8 cellular contexts compared by ENCODE assay signal in genomic region chr7:21898265-21898930, GRCh38. TPM values are rescaled to one million over a fixed set of nuclear protein-coding genes. Genes with fewer than 3 reads are reported as not detected.
A peak's percentile ranks its signal among the peaks of the same experiment; 100 is the strongest.
DNase-seq lines count a peak whose midpoint lies in the region; ATAC-seq and TF ChIP-seq lines count a peak whose summit lies in the region.

No MANE protein-coding gene starts in this region.

- TF ChIP-seq EP300 in ovary (IDR thresholded peaks at IDR 0.05) = no peak

- intact Hi-C loops in ovary (cut with DNase I) = no loop called here

- no peak overlapping the region for H3K4me2 ChIP-seq in neural progenitor cell

- no peaks in the 10 kb centered on the region for H3K4me1 ChIP-seq in neural progenitor cell
- H3K4me1 ChIP-seq in ovary (ENCODE audit: insufficient read depth) = no peaks in the 10 kb centered on the region

- no peak overlapping the region for H3K9ac ChIP-seq in neural progenitor cell

- no peaks in the 10 kb centered on the region for H3K79me2 ChIP-seq in neural progenitor cell (ENCODE audit: low read depth)

- ATAC-seq in HG03025 (IDR thresholded peaks at IDR 0.05; ENCODE audit: low FRiP score, unreplicated experiment) = peak; percentile 97
- ATAC-seq in stimulated activated naive B cell treated with anti-CD40 and anti-IgM and Interleukin-4, amounts not matched to agents 10 μg/mL and 1 μg/mL and 100 μg/mL, for 72 hours (replicated peaks) = peak; percentile 94 to 95

- DNase-seq in activated T-cell treated with anti-CD3 and anti-CD28 coated beads, Interleukin-2, amount 50 U/mL, for 24 hours = no peak
- no peak for DNase-seq in activated T-cell treated with anti-CD3 and anti-CD28 coated beads, Interleukin-2, amount 50 U/mL, for 1 hour
- DNase-seq in stimulated activated naive B cell treated with anti-CD40 and anti-IgM and Interleukin-4, amounts not matched to agents 10 μg/mL and 1 μg/mL and 100 μg/mL, for 72 hours = peak; percentile 13
- DNase-seq in neural progenitor cell (ENCODE audit: low spot score) (no peak), ovary (no peak), NCI-H1417 (lab: John Stamatoyannopoulos, UW) (no peak)

- TF ChIP-seq CTCF in neural progenitor cell (IDR thresholded peaks at IDR 0.05) (no peak), ovary (IDR thresholded peaks at IDR 0.05) (no peak)

- H2AFZ ChIP-seq in neural progenitor cell (replicated peaks) = no peak overlapping the region

- H3K27ac ChIP-seq in neural progenitor cell (no peak overlapping the region), ovary (no peak overlapping the region)

- H3F3A ChIP-seq in neural progenitor cell (ENCODE audit: low read depth) = no peaks in the 10 kb centered on the region

- H3K4me3 Mint-ChIP-seq in activated T-cell treated with anti-CD3 and anti-CD28 coated beads, Interleukin-2, amount 50 U/mL, for 24 hours = peak overlapping the region; percentile 23
- peak overlapping the region; percentile 85 for H3K4me3 Mint-ChIP-seq in T-helper 1 cell treated with Interleukin-12 subunit alpha and Interleukin-12 subunit beta and Interleukin-4 antibody, amounts not matched to agents 30 μg/mL and 1 μg/mL, for 36 hours
- peak overlapping the region; percentile 79 to 80 for H3K4me3 Mint-ChIP-seq in stimulated activated naive B cell treated with anti-CD40 and anti-IgM and Interleukin-4, amounts not matched to agents 10 μg/mL and 1 μg/mL and 100 μg/mL, for 72 hours
- H3K4me3 Mint-ChIP-seq in neural progenitor cell = no peak overlapping the region

- H3K27me3 Mint-ChIP-seq in activated T-cell treated with anti-CD3 and anti-CD28 coated beads, Interleukin-2, amount 50 U/mL, for 24 hours = no peaks in the 10 kb centered on the region
- H3K27me3 Mint-ChIP-seq in T-helper 1 cell treated with Interleukin-12 subunit alpha and Interleukin-12 subunit beta and Interleukin-4 antibody, amounts not matched to agents 30 μg/mL and 1 μg/mL, for 36 hours (ENCODE audit: low read depth) = no peaks in the 10 kb centered on the region
- no peaks in the 10 kb centered on the region for H3K27me3 Mint-ChIP-seq in stimulated activated naive B cell treated with anti-CD40 and anti-IgM and Interleukin-4, amounts not matched to agents 10 μg/mL and 1 μg/mL and 100 μg/mL, for 72 hours
- no peaks in the 10 kb centered on the region for H3K27me3 Mint-ChIP-seq in neural progenitor cell (ENCODE audit: insufficient read depth, low read depth)

- peak overlapping the region; percentile 87 for H3K27ac Mint-ChIP-seq in activated T-cell treated with anti-CD3 and anti-CD28 coated beads, Interleukin-2, amount 50 U/mL, for 24 hours
- peak overlapping the region; percentile 97 for H3K27ac Mint-ChIP-seq in T-helper 1 cell treated with Interleukin-12 subunit alpha and Interleukin-12 subunit beta and Interleukin-4 antibody, amounts not matched to agents 30 μg/mL and 1 μg/mL, for 36 hours
- H3K27ac Mint-ChIP-seq in stimulated activated naive B cell treated with anti-CD40 and anti-IgM and Interleukin-4, amounts not matched to agents 10 μg/mL and 1 μg/mL and 100 μg/mL, for 72 hours = peak overlapping the region; percentile 96
- no peak overlapping the region for H3K27ac Mint-ChIP-seq in neural progenitor cell

- peaks cover 24% of the 10 kb centered on the region for H3K4me1 Mint-ChIP-seq in activated T-cell treated with anti-CD3 and anti-CD28 coated beads, Interleukin-2, amount 50 U/mL, for 24 hours (ENCODE audit: low read depth)
- peaks cover 23% of the 10 kb centered on the region for H3K4me1 Mint-ChIP-seq in T-helper 1 cell treated with Interleukin-12 subunit alpha and Interleukin-12 subunit beta and Interleukin-4 antibody, amounts not matched to agents 30 μg/mL and 1 μg/mL, for 36 hours (ENCODE audit: low read depth)
- H3K4me1 Mint-ChIP-seq in stimulated activated naive B cell treated with anti-CD40 and anti-IgM and Interleukin-4, amounts not matched to agents 10 μg/mL and 1 μg/mL and 100 μg/mL, for 72 hours = peaks cover 20 to 29% of the 10 kb centered on the region in 2 donors
- no peaks in the 10 kb centered on the region for H3K4me1 Mint-ChIP-seq in neural progenitor cell

- no peaks in the 10 kb centered on the region for H3K9me3 Mint-ChIP-seq in activated T-cell treated with anti-CD3 and anti-CD28 coated beads, Interleukin-2, amount 50 U/mL, for 24 hours
- peaks cover 4% of the 10 kb centered on the region for H3K9me3 Mint-ChIP-seq in T-helper 1 cell treated with Interleukin-12 subunit alpha and Interleukin-12 subunit beta and Interleukin-4 antibody, amounts not matched to agents 30 μg/mL and 1 μg/mL, for 36 hours
- peaks cover 4 to 6% of the 10 kb centered on the region in 2 donors for H3K9me3 Mint-ChIP-seq in stimulated activated naive B cell treated with anti-CD40 and anti-IgM and Interleukin-4, amounts not matched to agents 10 μg/mL and 1 μg/mL and 100 μg/mL, for 72 hours
- H3K9me3 Mint-ChIP-seq in neural progenitor cell = no peaks in the 10 kb centered on the region

- no peaks in the 10 kb centered on the region for H4K20me1 ChIP-seq in neural progenitor cell (ENCODE audit: low read depth)

- H3K36me3 ChIP-seq in neural progenitor cell (no peaks in the 10 kb centered on the region), ovary (no peaks in the 10 kb centered on the region)

- H3K27me3 ChIP-seq in neural progenitor cell (no peaks in the 10 kb centered on the region), ovary (no peaks in the 10 kb centered on the region)

- peaks cover 81% of the 10 kb centered on the region for H3K36me3 Mint-ChIP-seq in activated T-cell treated with anti-CD3 and anti-CD28 coated beads, Interleukin-2, amount 50 U/mL, for 24 hours (ENCODE audit: low read depth)
- H3K36me3 Mint-ChIP-seq in T-helper 1 cell treated with Interleukin-12 subunit alpha and Interleukin-12 subunit beta and Interleukin-4 antibody, amounts not matched to agents 30 μg/mL and 1 μg/mL, for 36 hours (ENCODE audit: low read depth) = peaks cover 28% of the 10 kb centered on the region
- peaks cover 39 to 67% of the 10 kb centered on the region in 2 donors for H3K36me3 Mint-ChIP-seq in stimulated activated naive B cell treated with anti-CD40 and anti-IgM and Interleukin-4, amounts not matched to agents 10 μg/mL and 1 μg/mL and 100 μg/mL, for 72 hours
- peaks cover 69% of the 10 kb centered on the region for H3K36me3 Mint-ChIP-seq in neural progenitor cell

- H3K9me3 ChIP-seq in neural progenitor cell (ENCODE audit: low read depth) (no peaks in the 10 kb centered on the region), ovary (no peaks in the 10 kb centered on the region)

- H3K4me3 ChIP-seq in neural progenitor cell (no peak overlapping the region), ovary (no peak overlapping the region)

- WGBS in ovary, 3 donors = 87 to 93% (median 92%) methylated on average over 17 of the region's 17 CpGs

- TF ChIP-seq POLR2A in ovary (IDR thresholded peaks at IDR 0.05) = no peak

RNA-seq across cellular contexts. Expression of gene CDCA7L, which starts 47.3 kb away (rescaled TPM):
- total RNA-seq in neural progenitor cell (ENCODE audit: low replicate concordance) (39.9 and 49.2 TPM in 2 replicates), ovary (10 to 100 TPM; 16.8 to 29.2 (median 26.8) TPM)
- 10 to 100 TPM; 24.5 to 35.1 TPM for polyA plus RNA-seq in ovary
